ENCODE assay signal across 18 cellular contexts in genomic region chr7:101626069-101626671, GRCh38. TPM values are rescaled to one million over a fixed set of nuclear protein-coding genes. Genes with fewer than 3 reads are reported as not detected.
A peak's percentile ranks its signal among the peaks of the same experiment; 100 is the strongest.
DNase-seq lines count a peak whose midpoint lies in the region; ATAC-seq and TF ChIP-seq lines count a peak whose summit lies in the region.
"Had no signal": no experiment of that assay in that cellular context is flagged by ENCODE, and none has a peak within 500 bp of the region (broad histone marks: within the 10 kb centered on the region; RNA-seq: fewer than 3 reads in every experiment).

No MANE protein-coding gene starts in this region.

- intact Hi-C loops in natural killer cell (cut with micrococcal nuclease) (no loop called here), Right ventricle myocardium superior (cut with DNase I) (no loop called here)

- DNase-seq in natural killer cell treated with Interleukin-12 subunit alpha and Interleukin-12 subunit beta and Interleukin-15 and Interleukin-18, amount 100 ng/mL, for 72 hours (ENCODE audit: low spot score) = peak; percentile 15
- DNase-seq in natural killer cell (no peak), RWPE1 (ENCODE audit: low spot score) (no peak), hepatocyte (ENCODE audit: low spot score) (peak; percentile 7), smooth muscle cell (lab: John Stamatoyannopoulos, UW; ENCODE audit: unreplicated experiment) (no peak), EL (no peak), DMS153 (lab: John Stamatoyannopoulos, UW) (no peak), Right ventricle myocardium superior (no peak)
- DNase-seq: AML-193, COR-L47, KG1, NCI-H1092, NCI-H1694, NCI-H446, T-cell had no signal

- no peaks in the 10 kb centered on the region for H3K9me3 Mint-ChIP-seq in natural killer cell treated with Interleukin-12 subunit alpha and Interleukin-12 subunit beta and Interleukin-15 and Interleukin-18, amount 100 ng/mL, for 72 hours
- no peaks in the 10 kb centered on the region for H3K9me3 Mint-ChIP-seq in natural killer cell
- H3K9me3 Mint-ChIP-seq: T-cell had no signal

- TF ChIP-seq CTCF in natural killer cell (IDR thresholded peaks at IDR 0.05) (no peak), RWPE1 (conservative IDR thresholded peaks at IDR 0.05; ENCODE audit: low read depth) (no peak), hepatocyte (IDR thresholded peaks at IDR 0.05; ENCODE audit: poor library complexity) (no peak), smooth muscle cell (IDR thresholded peaks at IDR 0.05; ENCODE audit: borderline replicate concordance, insufficient read depth, poor library complexity, severe bottlenecking) (no peak)

- H3K79me2 ChIP-seq in hepatocyte (no peaks in the 10 kb centered on the region), smooth muscle cell (ENCODE audit: low read depth) (no peaks in the 10 kb centered on the region)

- no peaks in the 10 kb centered on the region for H3K36me3 Mint-ChIP-seq in natural killer cell treated with Interleukin-12 subunit alpha and Interleukin-12 subunit beta and Interleukin-15 and Interleukin-18, amount 100 ng/mL, for 72 hours
- no peaks in the 10 kb centered on the region for H3K36me3 Mint-ChIP-seq in natural killer cell
- H3K36me3 Mint-ChIP-seq: T-cell had no signal

- no peaks in the 10 kb centered on the region for H3K36me3 ChIP-seq in hepatocyte (replicated peaks; ENCODE audit: insufficient read depth, low read depth)
- H3K36me3 ChIP-seq in smooth muscle cell (ENCODE audit: low read depth) = no peaks in the 10 kb centered on the region
- H3K36me3 ChIP-seq: HAP-1 had no signal

- H3K27me3 Mint-ChIP-seq in natural killer cell treated with Interleukin-12 subunit alpha and Interleukin-12 subunit beta and Interleukin-15 and Interleukin-18, amount 100 ng/mL, for 72 hours = peaks cover 18 to 22% of the 10 kb centered on the region in 2 donors
- H3K27me3 Mint-ChIP-seq in natural killer cell (ENCODE audit: low read depth in 2 of 2) = peaks cover 0 to 18% of the 10 kb centered on the region in 2 donors

- POLR2A ChIA-PET in RWPE1 (lab: Yijun Ruan, JAX; ENCODE audit: low non-redundant PET) = no interaction called here

- H4K20me1 ChIP-seq in hepatocyte (ENCODE audit: insufficient read depth, poor library complexity, severe bottlenecking) (no peaks in the 10 kb centered on the region), smooth muscle cell (ENCODE audit: low read depth) (no peaks in the 10 kb centered on the region)

- H3K4me3 Mint-ChIP-seq in natural killer cell treated with Interleukin-12 subunit alpha and Interleukin-12 subunit beta and Interleukin-15 and Interleukin-18, amount 100 ng/mL, for 72 hours = no peak overlapping the region
- H3K4me3 Mint-ChIP-seq in natural killer cell = no peak overlapping the region
- H3K4me3 Mint-ChIP-seq: T-cell had no signal

- H3K27me3 ChIP-seq in hepatocyte (no peaks in the 10 kb centered on the region), smooth muscle cell (ENCODE audit: low read depth) (no peaks in the 10 kb centered on the region)

- CTCF ChIA-PET in RWPE1 (lab: Yijun Ruan, JAX) = interaction anchor here (0.6 kb wide), 1 partner anchor 271 kb away, joined by 3 read pairs; no protein-coding TSS in a partner anchor

- H3K4me3 ChIP-seq in hepatocyte (no peak overlapping the region), smooth muscle cell (no peak overlapping the region)
- H3K4me3 ChIP-seq: HAP-1 had no signal

- 54% methylated on average over 15 of the region's 15 CpGs for WGBS in hepatocyte (ENCODE audit: low lambda C conversion rate, missing lambda C conversion rate)
- WGBS in smooth muscle cell (ENCODE audit: low lambda C conversion rate) = 63% methylated on average over 14 of the region's 15 CpGs

- no peaks in the 10 kb centered on the region for H3K9me2 ChIP-seq in hepatocyte (replicated peaks; ENCODE audit: insufficient read depth)
- H3K9me2 ChIP-seq: SK-N-SH had no signal

- H3K4me1 Mint-ChIP-seq in natural killer cell treated with Interleukin-12 subunit alpha and Interleukin-12 subunit beta and Interleukin-15 and Interleukin-18, amount 100 ng/mL, for 72 hours (ENCODE audit: low read depth in 2 of 2) = no peaks in the 10 kb centered on the region
- peaks cover 0 to 11% of the 10 kb centered on the region in 2 donors for H3K4me1 Mint-ChIP-seq in natural killer cell
- H3K4me1 Mint-ChIP-seq: T-cell had no signal

- peak overlapping the region; percentile 54 for H3K9ac ChIP-seq in smooth muscle cell (ENCODE audit: low read depth)
- H3K9ac ChIP-seq: SK-N-SH had no signal

- H3K9me3 ChIP-seq in hepatocyte (ENCODE audit: low read depth) = no peaks in the 10 kb centered on the region
- no peaks in the 10 kb centered on the region for H3K9me3 ChIP-seq in smooth muscle cell (replicated peaks; ENCODE audit: low read depth)
- H3K9me3 ChIP-seq: HAP-1, SK-N-SH had no signal

- H3K4me2 ChIP-seq in hepatocyte = peak overlapping the region; percentile 23
- H3K4me2 ChIP-seq in smooth muscle cell = no peak overlapping the region
- H3K4me2 ChIP-seq: SK-N-SH had no signal

- H3K4me1 ChIP-seq in hepatocyte (ENCODE audit: insufficient read depth) = peaks cover 26% of the 10 kb centered on the region
- peaks cover 38% of the 10 kb centered on the region for H3K4me1 ChIP-seq in smooth muscle cell (ENCODE audit: low read depth)
- H3K4me1 ChIP-seq: HAP-1 had no signal

- H3K27ac ChIP-seq in RWPE1 = peak overlapping the region; percentile 9; the same call in 1 of the 2 replicates
- H3K27ac ChIP-seq in hepatocyte = peak overlapping the region; percentile 63
- H3K27ac ChIP-seq in smooth muscle cell (ENCODE audit: low read depth) = peak overlapping the region; percentile 98

- ATAC-seq in natural killer cell treated with Interleukin-12 subunit alpha and Interleukin-12 subunit beta and Interleukin-15 and Interleukin-18, amount 100 ng/mL, for 72 hours = no peak
- ATAC-seq in natural killer cell = no peak
- ATAC-seq in Right ventricle myocardium superior (ENCODE audit: poor library complexity) = no peak
- ATAC-seq: T-cell had no signal

- H3F3A ChIP-seq in smooth muscle cell (ENCODE audit: low read depth) = peaks cover 24% of the 10 kb centered on the region

- H3K27ac Mint-ChIP-seq in natural killer cell treated with Interleukin-12 subunit alpha and Interleukin-12 subunit beta and Interleukin-15 and Interleukin-18, amount 100 ng/mL, for 72 hours = no peak overlapping the region
- no peak overlapping the region for H3K27ac Mint-ChIP-seq in natural killer cell
- H3K27ac Mint-ChIP-seq: T-cell had no signal

- H2AFZ ChIP-seq in hepatocyte = no peak overlapping the region
- H2AFZ ChIP-seq in smooth muscle cell (ENCODE audit: low read depth) = peak overlapping the region; percentile 33

RNA-seq across cellular contexts. Expression of gene MYL10, which starts 2.9 kb away (rescaled TPM):
- total RNA-seq in natural killer cell treated with Interleukin-12 subunit alpha and Interleukin-12 subunit beta and Interleukin-15 and Interleukin-18, amount 100 ng/mL, for 72 hours = not detected
- total RNA-seq in natural killer cell (not detected), hepatocyte (0.23 and 0.60 TPM in 2 replicates), smooth muscle cell (5.3 and 14.3 TPM in 2 replicates), Right ventricle myocardium superior (not detected)
- polyA plus RNA-seq in hepatocyte (1.2 and 2.1 TPM in 2 replicates), smooth muscle cell (19.0 and 32.7 TPM in 2 replicates)
- total RNA-seq: MCF 10A, T-cell had no signal
- polyA plus RNA-seq: SK-N-SH had no signal

Comparison
In these comparisons a context has a peak if more than half of its experiments do, and no peak if none do; other contexts are left out.
1. DNase-seq: peak in natural killer cell treated with Interleukin-12 subunit alpha and Interleukin-12 subunit beta and Interleukin-15 and Interleukin-18, amount 100 ng/mL, for 72 hours (single experiment) and hepatocyte (single experiment); none in natural killer cell (single experiment), RWPE1 (single experiment), smooth muscle cell (single experiment), EL (single experiment), DMS153 (single experiment) and Right ventricle myocardium superior (single experiment).
2. H3K27ac ChIP-seq: peak in every context shown above with its lines; median percentile 98 in smooth muscle cell; 63 in hepatocyte; 9 in RWPE1.